Comparison of ENCODE assay signal across 32 cellular contexts in genomic region chr2:134416018-134416417, GRCh38.
"Had no signal": no experiment of that assay in that cellular context is flagged by ENCODE, and none has a peak within 500 bp of the region (broad histone marks: within the 10 kb centered on the region; RNA-seq: fewer than 3 reads in every experiment).

No MANE protein-coding gene starts in this region.

- FAIRE-seq: endometrium, endothelial cell of umbilical vein had no signal

- H3K4me3 Mint-ChIP-seq: activated B cell treated with CpG ODN at 0.5 μM for 24 hours; activated CD8-positive, alpha-beta T cell treated with anti-CD3 and anti-CD28 coated beads for 36 hours; activated naive CD4-positive, alpha-beta T cell treated with anti-CD3 and anti-CD28 coated beads, Interleukin-2, amount 10 ng/mL, durations not matched to agents 7 days and 5 days; activated naive CD8-positive, alpha-beta T cell treated with anti-CD3 and anti-CD28 coated beads, Interleukin-2, amount 10 ng/mL, durations not matched to agents 7 days and 5 days; activated T-cell treated with anti-CD3 and anti-CD28 coated beads, Interleukin-2, amount 50 U/mL, for 72 hours; brain; T-helper 17 cell; T-helper 2 cell treated with Interferon-gamma antibody and Interleukin-4, amounts not matched to agents 5 μg/mL and 100 μg/mL, for 36 hours had no signal

- H3K4me3 ChIP-seq: ascending aorta, breast epithelium, cardiac muscle cell, colonic mucosa, esophagus squamous epithelium, gastroesophageal sphincter had no signal

- H3K9me3 Mint-ChIP-seq: activated B cell treated with CpG ODN at 0.5 μM for 24 hours; activated CD8-positive, alpha-beta T cell treated with anti-CD3 and anti-CD28 coated beads for 36 hours; activated naive CD4-positive, alpha-beta T cell treated with anti-CD3 and anti-CD28 coated beads, Interleukin-2, amount 10 ng/mL, durations not matched to agents 7 days and 5 days; activated naive CD4-positive, alpha-beta T cell treated with anti-CD3 and anti-CD28 coated beads, Interleukin-2, amount 50 U/mL, for 72 hours; activated naive CD8-positive, alpha-beta T cell treated with anti-CD3 and anti-CD28 coated beads, Interleukin-2, amount 10 ng/mL, durations not matched to agents 7 days and 5 days; activated T-cell treated with anti-CD3 and anti-CD28 coated beads, Interleukin-2, amount 50 U/mL, for 72 hours; brain; T-helper 2 cell treated with Interferon-gamma antibody and Interleukin-4, amounts not matched to agents 5 μg/mL and 100 μg/mL, for 36 hours had no signal

- H3K36me3 Mint-ChIP-seq: activated naive CD4-positive, alpha-beta T cell treated with anti-CD3 and anti-CD28 coated beads, Interleukin-2, amount 50 U/mL, for 72 hours had no signal

- H3K36me3 ChIP-seq: ascending aorta, breast epithelium, cardiac muscle cell, colonic mucosa had no signal

- ATAC-seq: activated CD4-positive, CD25-positive, alpha-beta regulatory T cell treated with anti-CD3 and anti-CD28 coated beads, Interleukin-2, amount 50 U/mL, for 24 hours; activated CD8-positive, alpha-beta T cell treated with anti-CD3 and anti-CD28 coated beads for 36 hours; activated naive CD4-positive, alpha-beta T cell treated with anti-CD3 and anti-CD28 coated beads, Interleukin-2, amount 50 U/mL, for 72 hours; activated T-cell treated with anti-CD3 and anti-CD28 coated beads, Interleukin-2, amount 50 U/mL, for 72 hours; gastroesophageal sphincter; T-helper 17 cell had no signal

- H3K27ac Mint-ChIP-seq: activated B cell treated with CpG ODN at 0.5 μM for 24 hours; activated CD8-positive, alpha-beta T cell treated with anti-CD3 and anti-CD28 coated beads for 36 hours; activated naive CD4-positive, alpha-beta T cell treated with anti-CD3 and anti-CD28 coated beads, Interleukin-2, amount 10 ng/mL, durations not matched to agents 7 days and 5 days; activated naive CD4-positive, alpha-beta T cell treated with anti-CD3 and anti-CD28 coated beads, Interleukin-2, amount 50 U/mL, for 72 hours; activated naive CD8-positive, alpha-beta T cell treated with anti-CD3 and anti-CD28 coated beads, Interleukin-2, amount 10 ng/mL, durations not matched to agents 7 days and 5 days; activated T-cell treated with anti-CD3 and anti-CD28 coated beads, Interleukin-2, amount 50 U/mL, for 72 hours; brain; T-helper 2 cell treated with Interferon-gamma antibody and Interleukin-4, amounts not matched to agents 5 μg/mL and 100 μg/mL, for 36 hours had no signal

- H3K27me3 Mint-ChIP-seq: activated B cell treated with CpG ODN at 0.5 μM for 24 hours; activated CD8-positive, alpha-beta T cell treated with anti-CD3 and anti-CD28 coated beads for 36 hours; activated naive CD4-positive, alpha-beta T cell treated with anti-CD3 and anti-CD28 coated beads, Interleukin-2, amount 10 ng/mL, durations not matched to agents 7 days and 5 days; activated naive CD8-positive, alpha-beta T cell treated with anti-CD3 and anti-CD28 coated beads, Interleukin-2, amount 10 ng/mL, durations not matched to agents 7 days and 5 days; T-helper 17 cell had no signal

- DNase-seq: activated B cell treated with CpG ODN at 0.5 μM for 24 hours; activated CD4-positive, alpha-beta T cell treated with anti-CD3 and anti-CD28 coated beads for 48 hours; activated CD4-positive, alpha-beta T cell treated with anti-CD3 and anti-CD28 coated beads, Interleukin-2, amount 50 U/mL, for 1 hour; activated CD4-positive, alpha-beta T cell treated with anti-CD3 and anti-CD28 coated beads, Interleukin-2, amount 50 U/mL, for 48 hours; activated CD8-positive, alpha-beta memory T cell treated with anti-CD3 and anti-CD28 coated beads for 24 hours; activated CD8-positive, alpha-beta T cell treated with anti-CD3 and anti-CD28 coated beads for 36 hours; activated gamma-delta T cell; activated naive CD4-positive, alpha-beta T cell; activated naive CD4-positive, alpha-beta T cell treated with anti-CD3 and anti-CD28 coated beads, Interleukin-2, amount 10 ng/mL, durations not matched to agents 7 days and 5 days; activated naive CD8-positive, alpha-beta T cell treated with anti-CD3 and anti-CD28 coated beads, Interleukin-2, amount 10 ng/mL, durations not matched to agents 7 days and 5 days; activated T-cell treated with anti-CD3 and anti-CD28 coated beads, Interleukin-2, amount 50 U/mL, for 72 hours; central memory CD4-positive, alpha-beta T cell; cerebellar nuclear complex; colonic mucosa; effector CD8-positive, alpha-beta T cell; esophagus squamous epithelium; foreskin melanocyte; T-helper 1 cell; T-helper 17 cell; T1000; WERI-Rb-1 had no signal

- H3K9me3 ChIP-seq: ascending aorta, breast epithelium, colonic mucosa, esophagus squamous epithelium, gastroesophageal sphincter had no signal

- H3K27me3 ChIP-seq: ascending aorta, breast epithelium, cardiac muscle cell, colonic mucosa, esophagus squamous epithelium, gastroesophageal sphincter had no signal

- H3K27ac ChIP-seq: ascending aorta, breast epithelium, cardiac muscle cell, colonic mucosa, epithelial cell of prostate, esophagus squamous epithelium, gastroesophageal sphincter, WERI-Rb-1 had no signal
